In the genomic region with DNA sequence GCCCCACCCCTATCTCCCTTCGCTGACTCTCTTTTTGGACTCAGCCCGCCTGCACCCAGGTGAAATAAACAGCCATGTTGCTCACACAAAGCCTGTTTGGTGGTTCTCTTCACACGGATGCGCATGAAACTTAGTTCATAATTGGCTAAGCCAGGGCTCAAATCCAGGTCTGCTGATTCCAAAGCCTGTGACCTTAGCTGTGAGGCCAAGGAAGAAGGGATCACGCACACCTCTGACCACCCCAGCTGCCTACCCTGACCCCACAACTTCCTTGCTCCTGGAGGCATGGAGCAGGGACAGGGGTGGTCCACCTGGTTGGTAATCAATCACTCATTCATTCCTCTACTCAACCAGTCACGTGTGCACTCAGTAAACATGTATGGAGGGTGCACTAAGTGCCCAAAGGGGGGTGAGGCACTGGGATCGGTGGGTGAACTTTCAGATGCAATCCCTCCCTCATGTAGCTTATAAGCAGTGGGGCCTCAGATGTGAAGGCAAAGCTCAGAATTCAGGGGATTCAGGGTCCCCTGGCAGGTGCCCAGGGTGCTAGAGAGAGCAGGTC, we compare ENCODE assay signal across 9 cellular contexts. TPM values are rescaled to one million over a fixed set of nuclear protein-coding genes. Genes with fewer than 3 reads are reported as not detected.
DNase-seq lines count a peak whose midpoint lies in the region; ATAC-seq and TF ChIP-seq lines count a peak whose summit lies in the region.
"Had no signal": no experiment of that assay in that cellular context is flagged by ENCODE, and none has a peak within 500 bp of the region (broad histone marks: within the 10 kb centered on the region; RNA-seq: fewer than 3 reads in every experiment).

No MANE protein-coding gene starts in this region.

- 77 to 93% methylated on average over 3 to 7 of the region's 7 CpGs for WGBS in endodermal cell (ENCODE audit: insufficient coverage in 1 of 2, insufficient read length in 1 of 2), 2 experiments
- 71% methylated on average over 7 of the region's 7 CpGs; no CpG with 5 or more reads in 1 of the 2 donors for WGBS in transverse colon (ENCODE audit: low coverage in 1 of 2), 2 donors

- H3K36me3 Mint-ChIP-seq in activated T-cell treated with anti-CD3 and anti-CD28 coated beads, Interleukin-2, amount 50 U/mL, for 24 hours (ENCODE audit: low read depth) = no peaks in the 10 kb centered on the region
- H3K36me3 Mint-ChIP-seq in activated T-cell treated with anti-CD3 and anti-CD28 coated beads, Interleukin-2, amount 50 U/mL, for 4 hours (ENCODE audit: insufficient read depth) = no peaks in the 10 kb centered on the region
- H3K36me3 Mint-ChIP-seq in IgD-negative memory B cell = no peaks in the 10 kb centered on the region
- H3K36me3 Mint-ChIP-seq in endodermal cell (ENCODE audit: low read depth) = no peaks in the 10 kb centered on the region

- no peaks in the 10 kb centered on the region for H3K9me3 Mint-ChIP-seq in activated T-cell treated with anti-CD3 and anti-CD28 coated beads, Interleukin-2, amount 50 U/mL, for 24 hours
- H3K9me3 Mint-ChIP-seq in activated T-cell treated with anti-CD3 and anti-CD28 coated beads, Interleukin-2, amount 50 U/mL, for 4 hours = no peaks in the 10 kb centered on the region
- no peaks in the 10 kb centered on the region for H3K9me3 Mint-ChIP-seq in IgD-negative memory B cell
- no peaks in the 10 kb centered on the region for H3K9me3 Mint-ChIP-seq in endodermal cell

- TF ChIP-seq POLR2A in transverse colon (IDR thresholded peaks at IDR 0.05) = no peak

- no peak for ATAC-seq in activated T-cell treated with anti-CD3 and anti-CD28 coated beads, Interleukin-2, amount 50 U/mL, for 4 hours

- H3K36me3 ChIP-seq in endodermal cell (ENCODE audit: control insufficient read depth, insufficient read depth, low read length) = no peaks in the 10 kb centered on the region
- no peaks in the 10 kb centered on the region for H3K36me3 ChIP-seq in transverse colon
- H3K36me3 ChIP-seq: lower lobe of right lung had no signal

- TF ChIP-seq CTCF in endodermal cell (conservative IDR thresholded peaks at IDR 0.05) = no peak
- no peak for TF ChIP-seq CTCF in transverse colon (IDR thresholded peaks at IDR 0.05)

- H3K4me3 ChIP-seq in endodermal cell (ENCODE audit: low read length) (peak overlapping the region; percentile 52), transverse colon (no peak overlapping the region)
- H3K4me3 ChIP-seq: lower lobe of right lung had no signal

- no peaks in the 10 kb centered on the region for H3K27me3 Mint-ChIP-seq in activated T-cell treated with anti-CD3 and anti-CD28 coated beads, Interleukin-2, amount 50 U/mL, for 24 hours
- peaks cover 4% of the 10 kb centered on the region for H3K27me3 Mint-ChIP-seq in activated T-cell treated with anti-CD3 and anti-CD28 coated beads, Interleukin-2, amount 50 U/mL, for 4 hours (ENCODE audit: low read depth)
- peaks cover 1% of the 10 kb centered on the region for H3K27me3 Mint-ChIP-seq in IgD-negative memory B cell
- H3K27me3 Mint-ChIP-seq in endodermal cell (ENCODE audit: insufficient read depth) = no peaks in the 10 kb centered on the region

- H3K27ac Mint-ChIP-seq in activated T-cell treated with anti-CD3 and anti-CD28 coated beads, Interleukin-2, amount 50 U/mL, for 24 hours = peak overlapping the region; percentile 96
- peak overlapping the region; percentile 97 to 99 (median 98) for H3K27ac Mint-ChIP-seq in IgD-negative memory B cell
- peak overlapping the region; percentile 98 for H3K27ac Mint-ChIP-seq in endodermal cell

- no peak overlapping the region for H3K4me3 Mint-ChIP-seq in activated T-cell treated with anti-CD3 and anti-CD28 coated beads, Interleukin-2, amount 50 U/mL, for 24 hours
- H3K4me3 Mint-ChIP-seq in activated T-cell treated with anti-CD3 and anti-CD28 coated beads, Interleukin-2, amount 50 U/mL, for 4 hours = no peak overlapping the region
- H3K4me3 Mint-ChIP-seq in IgD-negative memory B cell (peak overlapping the region in 2 of 4 donors; percentile 79 to 92), endodermal cell (peak overlapping the region; percentile 64)

- H3K4me1 ChIP-seq in endodermal cell (ENCODE audit: control insufficient read depth, insufficient read depth, low read length) (peaks cover 22% of the 10 kb centered on the region), transverse colon (peaks cover 25 to 56% (median 43%) of the 10 kb centered on the region in 4 donors)

- TF ChIP-seq EP300 in transverse colon (IDR thresholded peaks at IDR 0.05; ENCODE audit: low read depth) = no peak

- peaks cover 54% of the 10 kb centered on the region for H3K4me1 Mint-ChIP-seq in activated T-cell treated with anti-CD3 and anti-CD28 coated beads, Interleukin-2, amount 50 U/mL, for 24 hours (ENCODE audit: low read depth)
- peaks cover 56% of the 10 kb centered on the region for H3K4me1 Mint-ChIP-seq in activated T-cell treated with anti-CD3 and anti-CD28 coated beads, Interleukin-2, amount 50 U/mL, for 4 hours (ENCODE audit: low read depth)
- H3K4me1 Mint-ChIP-seq in IgD-negative memory B cell (peaks cover 28 to 36% (median 30%) of the 10 kb centered on the region in 3 donors), endodermal cell (peaks cover 77% of the 10 kb centered on the region)

- intact Hi-C loops in transverse colon (cut with DNase I; ENCODE audit: low total_unique reads) = no loop called here

- in situ Hi-C loops in transverse colon (cut with MboI; ENCODE audit: low pct_ligation_motif_present in 1 of 4, low pct_unique_long_range_greater_than_20kb in 1 of 4, low sequenced_read_pairs in 3 of 4) = loop anchor here in 1 of 4 donors (25.0 kb wide), 2 partner anchors 248 to 377 kb away; no protein-coding TSS in a partner anchor

- H3K9me3 ChIP-seq in endodermal cell (ENCODE audit: control insufficient read depth, low read length) = no peaks in the 10 kb centered on the region
- no peaks in the 10 kb centered on the region for H3K9me3 ChIP-seq in transverse colon
- H3K9me3 ChIP-seq: lower lobe of right lung had no signal

- no peaks in the 10 kb centered on the region for H3K27me3 ChIP-seq in endodermal cell (ENCODE audit: control insufficient read depth, insufficient read depth, low read length, poor library complexity, severe bottlenecking)
- no peaks in the 10 kb centered on the region for H3K27me3 ChIP-seq in transverse colon

- DNase-seq in activated T-cell treated with anti-CD3 and anti-CD28 coated beads, Interleukin-2, amount 50 U/mL, for 24 hours = no peak
- DNase-seq in activated T-cell treated with anti-CD3 and anti-CD28 coated beads, Interleukin-2, amount 50 U/mL, for 4 hours = no peak
- DNase-seq in endodermal cell (peak; percentile 54), transverse colon (no peak), HuH-7.5 (ENCODE audit: low spot score) (no peak), activated gamma-delta T cell (lab: John Stamatoyannopoulos, UW) (no peak)
- no peak for DNase-seq in stimulated activated CD4-positive, alpha-beta T cell treated with anti-CD3 and anti-CD28 coated beads, Interleukin-1b, Interleukin-23, amount 100 ng/mL, for 48 hours

- H3K9ac ChIP-seq in endodermal cell (ENCODE audit: extremely low read depth, low read length, poor library complexity, severe bottlenecking) = no peak overlapping the region

- peak overlapping the region; percentile 84 for H3K27ac ChIP-seq in endodermal cell (ENCODE audit: low read depth, low read length)
- H3K27ac ChIP-seq in transverse colon = peak overlapping the region; percentile 75 to 79 (median 76)

RNA-seq across cellular contexts. Expression of a gene that starts 10.3 kb away (rescaled TPM):
- total RNA-seq in activated T-cell treated with anti-CD3 and anti-CD28 coated beads, Interleukin-2, amount 50 U/mL, for 4 hours = under 1 TPM; 0.63 to 0.66 (median 0.63) TPM
- not detected for polyA plus RNA-seq in IgD-negative memory B cell
- total RNA-seq in endodermal cell = 1 to 10 TPM; 3.0 TPM
- 1.0 TPM for polyA plus RNA-seq in endodermal cell (2013, experiment 1 of 2)
- 1.3 TPM for polyA plus RNA-seq in endodermal cell (2013, experiment 2 of 2)
- total RNA-seq in transverse colon = 1 to 10 TPM in 2 of 4 donors, under 1 TPM in 1, not detected in 1; 0.64 to 1.2 (median 1.1) TPM

RNA-seq across cellular contexts. Expression of a gene that starts 17.3 kb away (rescaled TPM):
- not detected for total RNA-seq in activated T-cell treated with anti-CD3 and anti-CD28 coated beads, Interleukin-2, amount 50 U/mL, for 4 hours
- polyA plus RNA-seq in IgD-negative memory B cell = not detected
- total RNA-seq in endodermal cell = 10 to 100 TPM in 1 of 2 donors, 1 to 10 TPM in 1; 5.6 to 10.9 TPM
- 1.4 TPM for polyA plus RNA-seq in endodermal cell (2013, experiment 1 of 2)
- 0.50 TPM for polyA plus RNA-seq in endodermal cell (2013, experiment 2 of 2)
- 1 to 10 TPM; 2.9 to 5.8 (median 3.3) TPM for total RNA-seq in transverse colon
